ENCODE assay signal across 24 cellular contexts in the genomic region with DNA sequence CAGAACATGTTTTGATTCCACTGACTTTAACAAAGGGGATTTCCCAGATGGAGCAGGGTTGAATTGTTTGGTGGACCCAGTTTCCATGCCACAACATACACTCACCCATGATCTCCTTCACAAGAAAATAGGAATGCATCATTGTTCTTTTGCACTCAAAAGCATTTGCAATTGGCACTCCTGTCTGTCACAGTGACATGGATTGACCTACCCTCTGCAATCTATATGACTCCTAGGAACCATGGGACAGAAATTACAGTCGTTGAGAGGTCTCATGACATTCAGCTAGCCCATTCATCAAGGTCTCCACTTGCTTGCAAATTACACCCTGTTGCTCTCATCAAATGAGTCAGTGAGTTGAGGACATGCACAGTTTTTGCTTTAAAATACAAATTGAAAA.
"Had no signal": no experiment of that assay in that cellular context is flagged by ENCODE, and none has a peak within 500 bp of the region (broad histone marks: within the 10 kb centered on the region; RNA-seq: fewer than 3 reads in every experiment).

No MANE protein-coding gene starts in this region.

- H3K36me3 ChIP-seq: SJCRH30 had no signal

- H3K9me3 ChIP-seq: SJCRH30 had no signal

- H3K27ac ChIP-seq: HL-60, RWPE1, SJCRH30 had no signal

- H3K4me1 ChIP-seq: SJCRH30 had no signal

- H3K27me3 Mint-ChIP-seq: IgD-negative memory B cell had no signal

- H3K4me3 Mint-ChIP-seq: IgD-negative memory B cell had no signal

- H3K27me3 ChIP-seq: SJCRH30 had no signal

- DNase-seq: KBM-7; MV-4-11; NCI-H1048; NCI-H1105; NCI-H1436 treated with DMSO at 0.1 percent for 48 hours; NCI-H1694; NCI-H1930; NCI-H2081; NCI-H2107; NCI-H2171 treated with DMSO at 0.1 percent for 48 hours; NCI-H226; NCI-H446; NCI-H510A; NCI-H524 treated with DMSO at 0.1 percent for 48 hours; NCI-H69; NCI-H774; NK-92 treated with Interleukin-12 subunit alpha and Interleukin-12 subunit beta, amount 100 ng/mL, for 24 hours; PC-3; SHP77; SJCRH30; T-helper 1 cell had no signal

- H3K4me3 ChIP-seq: SJCRH30 had no signal

- H3K27ac Mint-ChIP-seq: IgD-negative memory B cell had no signal
